1 cellular context compared by ENCODE assay signal in genomic region chr3:28139967-28140634, GRCh38.
A peak's percentile ranks its signal among the peaks of the same experiment; 100 is the strongest.
TF ChIP-seq lines count a peak whose summit lies in the region.

No MANE protein-coding gene starts in this region.

TF ChIP-seq in HepG2, 621 proteins besides CTCF, POLR2A, EP300 and RAD21 (continued from another document and continues in another):
- TF ChIP-seq, protein P1, sequence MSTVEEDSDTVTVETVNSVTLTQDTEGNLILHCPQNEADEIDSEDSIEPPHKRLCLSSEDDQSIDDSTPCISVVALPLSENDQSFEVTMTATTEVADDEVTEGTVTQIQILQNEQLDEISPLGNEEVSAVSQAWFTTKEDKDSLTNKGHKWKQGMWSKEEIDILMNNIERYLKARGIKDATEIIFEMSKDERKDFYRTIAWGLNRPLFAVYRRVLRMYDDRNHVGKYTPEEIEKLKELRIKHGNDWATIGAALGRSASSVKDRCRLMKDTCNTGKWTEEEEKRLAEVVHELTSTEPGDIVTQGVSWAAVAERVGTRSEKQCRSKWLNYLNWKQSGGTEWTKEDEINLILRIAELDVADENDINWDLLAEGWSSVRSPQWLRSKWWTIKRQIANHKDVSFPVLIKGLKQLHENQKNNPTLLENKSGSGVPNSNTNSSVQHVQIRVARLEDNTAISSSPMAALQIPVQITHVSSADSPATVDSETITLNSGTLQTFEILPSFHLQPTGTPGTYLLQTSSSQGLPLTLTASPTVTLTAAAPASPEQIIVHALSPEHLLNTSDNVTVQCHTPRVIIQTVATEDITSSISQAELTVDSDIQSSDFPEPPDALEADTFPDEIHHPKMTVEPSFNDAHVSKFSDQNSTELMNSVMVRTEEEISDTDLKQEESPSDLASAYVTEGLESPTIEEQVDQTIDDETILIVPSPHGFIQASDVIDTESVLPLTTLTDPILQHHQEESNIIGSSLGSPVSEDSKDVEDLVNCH (CRISPR knock-in tag; IDR thresholded peaks at IDR 0.05), result no peak
- peak; percentile 30; the same call in 1 of the 2 replicates for TF ChIP-seq ISL2 (CRISPR knock-in tag; IDR thresholded peaks at IDR 0.05)
- no peak for TF ChIP-seq ZBTB7A (CRISPR knock-in tag; IDR thresholded peaks at IDR 0.05)
- no peak for TF ChIP-seq RELA (CRISPR knock-in tag; IDR thresholded peaks at IDR 0.05)
- TF ChIP-seq PRPF4 (IDR thresholded peaks at IDR 0.05; ENCODE audit: low read depth, low read length, poor library complexity, severe bottlenecking), result no peak
- no peak for TF ChIP-seq POGZ (CRISPR knock-in tag; IDR thresholded peaks at IDR 0.05)
- TF ChIP-seq HOXA3 (CRISPR knock-in tag; IDR thresholded peaks at IDR 0.05), result no peak
- no peak for TF ChIP-seq MIXL1 (CRISPR knock-in tag; IDR thresholded peaks at IDR 0.05)
- TF ChIP-seq ZNF331 (CRISPR knock-in tag; IDR thresholded peaks at IDR 0.05), result no peak
- TF ChIP-seq RARG (CRISPR knock-in tag; IDR thresholded peaks at IDR 0.05; ENCODE audit: low read depth), result no peak
- TF ChIP-seq TFDP1 (CRISPR knock-in tag; IDR thresholded peaks at IDR 0.05; ENCODE audit: borderline replicate concordance), result no peak
- TF ChIP-seq, protein P2, sequence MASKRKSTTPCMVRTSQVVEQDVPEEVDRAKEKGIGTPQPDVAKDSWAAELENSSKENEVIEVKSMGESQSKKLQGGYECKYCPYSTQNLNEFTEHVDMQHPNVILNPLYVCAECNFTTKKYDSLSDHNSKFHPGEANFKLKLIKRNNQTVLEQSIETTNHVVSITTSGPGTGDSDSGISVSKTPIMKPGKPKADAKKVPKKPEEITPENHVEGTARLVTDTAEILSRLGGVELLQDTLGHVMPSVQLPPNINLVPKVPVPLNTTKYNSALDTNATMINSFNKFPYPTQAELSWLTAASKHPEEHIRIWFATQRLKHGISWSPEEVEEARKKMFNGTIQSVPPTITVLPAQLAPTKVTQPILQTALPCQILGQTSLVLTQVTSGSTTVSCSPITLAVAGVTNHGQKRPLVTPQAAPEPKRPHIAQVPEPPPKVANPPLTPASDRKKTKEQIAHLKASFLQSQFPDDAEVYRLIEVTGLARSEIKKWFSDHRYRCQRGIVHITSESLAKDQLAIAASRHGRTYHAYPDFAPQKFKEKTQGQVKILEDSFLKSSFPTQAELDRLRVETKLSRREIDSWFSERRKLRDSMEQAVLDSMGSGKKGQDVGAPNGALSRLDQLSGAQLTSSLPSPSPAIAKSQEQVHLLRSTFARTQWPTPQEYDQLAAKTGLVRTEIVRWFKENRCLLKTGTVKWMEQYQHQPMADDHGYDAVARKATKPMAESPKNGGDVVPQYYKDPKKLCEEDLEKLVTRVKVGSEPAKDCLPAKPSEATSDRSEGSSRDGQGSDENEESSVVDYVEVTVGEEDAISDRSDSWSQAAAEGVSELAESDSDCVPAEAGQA (IDR thresholded peaks at IDR 0.05; ENCODE audit: low read depth), result no peak
- TF ChIP-seq, protein P2 (CRISPR knock-in tag; IDR thresholded peaks at IDR 0.05; ENCODE audit: borderline replicate concordance), result no peak
- TF ChIP-seq ZKSCAN5 (CRISPR knock-in tag; IDR thresholded peaks at IDR 0.05), result no peak
- TF ChIP-seq ZNF761 (CRISPR knock-in tag; conservative IDR thresholded peaks at IDR 0.05), result no peak
- no peak for TF ChIP-seq HOMEZ (CRISPR knock-in tag; IDR thresholded peaks at IDR 0.05; ENCODE audit: low read depth)
- TF ChIP-seq, protein P3, sequence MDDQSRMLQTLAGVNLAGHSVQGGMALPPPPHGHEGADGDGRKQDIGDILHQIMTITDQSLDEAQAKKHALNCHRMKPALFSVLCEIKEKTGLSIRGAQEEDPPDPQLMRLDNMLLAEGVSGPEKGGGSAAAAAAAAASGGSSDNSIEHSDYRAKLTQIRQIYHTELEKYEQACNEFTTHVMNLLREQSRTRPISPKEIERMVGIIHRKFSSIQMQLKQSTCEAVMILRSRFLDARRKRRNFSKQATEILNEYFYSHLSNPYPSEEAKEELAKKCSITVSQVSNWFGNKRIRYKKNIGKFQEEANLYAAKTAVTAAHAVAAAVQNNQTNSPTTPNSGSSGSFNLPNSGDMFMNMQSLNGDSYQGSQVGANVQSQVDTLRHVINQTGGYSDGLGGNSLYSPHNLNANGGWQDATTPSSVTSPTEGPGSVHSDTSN (CRISPR knock-in tag; IDR thresholded peaks at IDR 0.05; ENCODE audit: borderline replicate concordance), result no peak
- no peak for TF ChIP-seq LRRFIP1 (CRISPR knock-in tag; conservative IDR thresholded peaks at IDR 0.05)
- no peak for TF ChIP-seq ZBTB44 (CRISPR knock-in tag; IDR thresholded peaks at IDR 0.05)
- TF ChIP-seq KDM5A (IDR thresholded peaks at IDR 0.05; ENCODE audit: borderline replicate concordance, low read length), result no peak
- TF ChIP-seq HDAC6 (IDR thresholded peaks at IDR 0.05; ENCODE audit: low read depth, low read length), result no peak
- no peak for TF ChIP-seq ZNF281 (CRISPR knock-in tag; IDR thresholded peaks at IDR 0.05; ENCODE audit: borderline replicate concordance)
- TF ChIP-seq KLF11 (CRISPR knock-in tag; IDR thresholded peaks at IDR 0.05), result no peak
- TF ChIP-seq, protein P4, sequence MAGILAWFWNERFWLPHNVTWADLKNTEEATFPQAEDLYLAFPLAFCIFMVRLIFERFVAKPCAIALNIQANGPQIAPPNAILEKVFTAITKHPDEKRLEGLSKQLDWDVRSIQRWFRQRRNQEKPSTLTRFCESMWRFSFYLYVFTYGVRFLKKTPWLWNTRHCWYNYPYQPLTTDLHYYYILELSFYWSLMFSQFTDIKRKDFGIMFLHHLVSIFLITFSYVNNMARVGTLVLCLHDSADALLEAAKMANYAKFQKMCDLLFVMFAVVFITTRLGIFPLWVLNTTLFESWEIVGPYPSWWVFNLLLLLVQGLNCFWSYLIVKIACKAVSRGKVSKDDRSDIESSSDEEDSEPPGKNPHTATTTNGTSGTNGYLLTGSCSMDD (CRISPR knock-in tag; IDR thresholded peaks at IDR 0.05), result no peak
- TF ChIP-seq IKZF1 (IDR thresholded peaks at IDR 0.05), result no peak
- no peak for TF ChIP-seq CSRNP1 (CRISPR knock-in tag; IDR thresholded peaks at IDR 0.05)
- no peak for TF ChIP-seq MTF1 (CRISPR knock-in tag; IDR thresholded peaks at IDR 0.05)
- TF ChIP-seq SOX6 (IDR thresholded peaks at IDR 0.05), result no peak
- TF ChIP-seq SOX6 (CRISPR knock-in tag; IDR thresholded peaks at IDR 0.05), result peak; percentile 88
- TF ChIP-seq ZNF660 (CRISPR knock-in tag; IDR thresholded peaks at IDR 0.05; ENCODE audit: borderline replicate concordance, low read depth), result no peak
- no peak for TF ChIP-seq BRF2 (CRISPR knock-in tag; IDR thresholded peaks at IDR 0.05)
- TF ChIP-seq ZNF382 (CRISPR knock-in tag; IDR thresholded peaks at IDR 0.05; ENCODE audit: borderline replicate concordance), result no peak
- TF ChIP-seq, protein P5, sequence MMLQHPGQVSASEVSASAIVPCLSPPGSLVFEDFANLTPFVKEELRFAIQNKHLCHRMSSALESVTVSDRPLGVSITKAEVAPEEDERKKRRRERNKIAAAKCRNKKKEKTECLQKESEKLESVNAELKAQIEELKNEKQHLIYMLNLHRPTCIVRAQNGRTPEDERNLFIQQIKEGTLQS (CRISPR knock-in tag; IDR thresholded peaks at IDR 0.05), result peak; percentile 48; the same call in 1 of the 2 replicates
